Comparison of ENCODE assay signal across 1 cellular context in genomic region chr17:81393684-81394376, GRCh38.
A peak's percentile ranks its signal among the peaks of the same experiment; 100 is the strongest.
TF ChIP-seq lines count a peak whose summit lies in the region.

No MANE protein-coding gene starts in this region.

TF ChIP-seq in HEK293, 187 proteins besides CTCF, POLR2A, EP300 and RAD21 (continued from another document):
- peak; percentile 35 for TF ChIP-seq ZNF335 (tag by site-specific recombination; conservative IDR thresholded peaks at IDR 0.05)
- TF ChIP-seq ZNF449 (tag by site-specific recombination; IDR thresholded peaks at IDR 0.05) = peak; percentile 80; the same call in 1 of the 2 replicates
- no peak for TF ChIP-seq ZNF785 (tag by site-specific recombination; IDR thresholded peaks at IDR 0.05)
- TF ChIP-seq OVOL3 (tag by site-specific recombination; IDR thresholded peaks at IDR 0.05) = no peak
- TF ChIP-seq SP7 (tag by site-specific recombination; IDR thresholded peaks at IDR 0.05) = peak; percentile 95
- TF ChIP-seq ZNF629 (tag by site-specific recombination; IDR thresholded peaks at IDR 0.05) = peak; percentile 92
- TF ChIP-seq ZNF792 (tag by site-specific recombination; IDR thresholded peaks at IDR 0.05) = no peak
- peak; percentile 97 for TF ChIP-seq KLF10 (tag by site-specific recombination; IDR thresholded peaks at IDR 0.05)
- peak; percentile 94 for TF ChIP-seq INSM2 (tag by site-specific recombination; IDR thresholded peaks at IDR 0.05)
- TF ChIP-seq ZNF211 (tag by site-specific recombination; IDR thresholded peaks at IDR 0.05; ENCODE audit: low read depth) = peak; percentile 30; the same call in 1 of the 2 replicates
- peak; percentile 81 for TF ChIP-seq ZNF37A (tag by site-specific recombination; IDR thresholded peaks at IDR 0.05)
- TF ChIP-seq BCL11A (tag by site-specific recombination; IDR thresholded peaks at IDR 0.05; ENCODE audit: low read depth) = peak; percentile 95
- TF ChIP-seq ZFP69B (tag by site-specific recombination; IDR thresholded peaks at IDR 0.05) = peak; percentile 89
- TF ChIP-seq ZNF362 (tag by site-specific recombination; IDR thresholded peaks at IDR 0.05) = no peak; the same call in none of the 2 replicates
- peak; percentile 80 for TF ChIP-seq GLI2 (tag by site-specific recombination; IDR thresholded peaks at IDR 0.05; ENCODE audit: borderline replicate concordance, low read depth)
- peak; percentile 93 for TF ChIP-seq ZNF280D (tag by site-specific recombination; IDR thresholded peaks at IDR 0.05)
- TF ChIP-seq ZNF843 (tag by site-specific recombination; IDR thresholded peaks at IDR 0.05) = peak; percentile 93
- TF ChIP-seq TRIM28 (IDR thresholded peaks at IDR 0.05; ENCODE audit: borderline replicate concordance, low read length) = peak; percentile 47; the same call in 1 of the 2 replicates
- TF ChIP-seq ZNF510 (tag by site-specific recombination; IDR thresholded peaks at IDR 0.05; ENCODE audit: insufficient replicate concordance) = peak; percentile 31
- peak; percentile 93 for TF ChIP-seq SP2 (tag by site-specific recombination; IDR thresholded peaks at IDR 0.05)
- peak; percentile 86 for TF ChIP-seq ZBTB8A (tag by site-specific recombination; IDR thresholded peaks at IDR 0.05)
- peak; percentile 60 for TF ChIP-seq ZSCAN4 (tag by site-specific recombination; IDR thresholded peaks at IDR 0.05)
- peak; percentile 96 for TF ChIP-seq SCRT2 (tag by site-specific recombination; IDR thresholded peaks at IDR 0.05)
- TF ChIP-seq ZNF558 (tag by site-specific recombination; IDR thresholded peaks at IDR 0.05) = peak; percentile 73
- 0 out of 2 replicates have a peak, but pooled peaks have one; percentile 53 for TF ChIP-seq KLF9 (tag by site-specific recombination; IDR thresholded peaks at IDR 0.05; ENCODE audit: low read depth)
- TF ChIP-seq ZNF24 (tag by site-specific recombination; IDR thresholded peaks at IDR 0.05) = peak; percentile 95
- peak; percentile 100 for TF ChIP-seq PRDM4 (tag by site-specific recombination; IDR thresholded peaks at IDR 0.05)
- TF ChIP-seq BCL11B (tag by site-specific recombination; IDR thresholded peaks at IDR 0.05; ENCODE audit: low read depth) = peak; percentile 98
- TF ChIP-seq ZBTB21 (tag by site-specific recombination; IDR thresholded peaks at IDR 0.05) = peak; percentile 76
- no peak for TF ChIP-seq ZBTB11 (tag by site-specific recombination; conservative IDR thresholded peaks at IDR 0.05; ENCODE audit: low read depth)
- peak; percentile 45; the same call in 1 of the 2 replicates for TF ChIP-seq YY1 (tag by site-specific recombination; IDR thresholded peaks at IDR 0.05)
- TF ChIP-seq ZFHX2 (tag by site-specific recombination; conservative IDR thresholded peaks at IDR 0.05) = peak; percentile 52
- no peak for TF ChIP-seq ZNF514 (tag by site-specific recombination; IDR thresholded peaks at IDR 0.05)
- TF ChIP-seq HOXC10 (CRISPR knock-in tag; IDR thresholded peaks at IDR 0.05) = no peak; the same call in 1 of the 2 replicates
- peak; percentile 75 for TF ChIP-seq ZNF10 (tag by site-specific recombination; IDR thresholded peaks at IDR 0.05)
- TF ChIP-seq ZNF112 (tag by site-specific recombination; IDR thresholded peaks at IDR 0.05) = no peak
- peak; percentile 88 for TF ChIP-seq ZNF76 (tag by site-specific recombination; IDR thresholded peaks at IDR 0.05; ENCODE audit: borderline replicate concordance, low read depth)
- TF ChIP-seq ZNF660 (tag by site-specific recombination; IDR thresholded peaks at IDR 0.05) = peak; percentile 99
- TF ChIP-seq PRDM10 (tag by site-specific recombination; IDR thresholded peaks at IDR 0.05) = peak; percentile 61
